1 cellular context compared by ENCODE assay signal in genomic region chr17:49418754-49419740, GRCh38.
A peak's percentile ranks its signal among the peaks of the same experiment; 100 is the strongest.
TF ChIP-seq lines count a peak whose summit lies in the region.

No MANE protein-coding gene starts in this region.

TF ChIP-seq in HepG2, 621 proteins besides CTCF, POLR2A, EP300 and RAD21 (continued from another document):
- 0 out of 2 replicates have a peak, but pooled peaks have one; percentile 38 for TF ChIP-seq ZNF142 (CRISPR knock-in tag; IDR thresholded peaks at IDR 0.05)
- TF ChIP-seq RARA (CRISPR knock-in tag; IDR thresholded peaks at IDR 0.05), result peak; percentile 80
- TF ChIP-seq, protein P1, sequence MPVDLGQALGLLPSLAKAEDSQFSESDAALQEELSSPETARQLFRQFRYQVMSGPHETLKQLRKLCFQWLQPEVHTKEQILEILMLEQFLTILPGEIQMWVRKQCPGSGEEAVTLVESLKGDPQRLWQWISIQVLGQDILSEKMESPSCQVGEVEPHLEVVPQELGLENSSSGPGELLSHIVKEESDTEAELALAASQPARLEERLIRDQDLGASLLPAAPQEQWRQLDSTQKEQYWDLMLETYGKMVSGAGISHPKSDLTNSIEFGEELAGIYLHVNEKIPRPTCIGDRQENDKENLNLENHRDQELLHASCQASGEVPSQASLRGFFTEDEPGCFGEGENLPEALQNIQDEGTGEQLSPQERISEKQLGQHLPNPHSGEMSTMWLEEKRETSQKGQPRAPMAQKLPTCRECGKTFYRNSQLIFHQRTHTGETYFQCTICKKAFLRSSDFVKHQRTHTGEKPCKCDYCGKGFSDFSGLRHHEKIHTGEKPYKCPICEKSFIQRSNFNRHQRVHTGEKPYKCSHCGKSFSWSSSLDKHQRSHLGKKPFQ (CRISPR knock-in tag; IDR thresholded peaks at IDR 0.05; ENCODE audit: insufficient replicate concordance), result peak; percentile 37
- TF ChIP-seq MLX (CRISPR knock-in tag; IDR thresholded peaks at IDR 0.05), result peak; percentile 98
- peak; percentile 87 for TF ChIP-seq ZNF362 (CRISPR knock-in tag; IDR thresholded peaks at IDR 0.05; ENCODE audit: borderline replicate concordance)
- TF ChIP-seq, protein P2, sequence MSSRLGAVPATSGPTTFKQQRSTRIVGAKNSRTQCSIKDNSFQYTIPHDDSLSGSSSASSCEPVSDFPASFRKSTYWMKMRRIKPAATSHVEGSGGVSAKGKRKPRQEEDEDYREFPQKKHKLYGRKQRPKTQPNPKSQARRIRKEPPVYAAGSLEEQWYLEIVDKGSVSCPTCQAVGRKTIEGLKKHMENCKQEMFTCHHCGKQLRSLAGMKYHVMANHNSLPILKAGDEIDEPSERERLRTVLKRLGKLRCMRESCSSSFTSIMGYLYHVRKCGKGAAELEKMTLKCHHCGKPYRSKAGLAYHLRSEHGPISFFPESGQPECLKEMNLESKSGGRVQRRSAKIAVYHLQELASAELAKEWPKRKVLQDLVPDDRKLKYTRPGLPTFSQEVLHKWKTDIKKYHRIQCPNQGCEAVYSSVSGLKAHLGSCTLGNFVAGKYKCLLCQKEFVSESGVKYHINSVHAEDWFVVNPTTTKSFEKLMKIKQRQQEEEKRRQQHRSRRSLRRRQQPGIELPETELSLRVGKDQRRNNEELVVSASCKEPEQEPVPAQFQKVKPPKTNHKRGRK (CRISPR knock-in tag; IDR thresholded peaks at IDR 0.05), result 0 out of 2 replicates have a peak, but pooled peaks have one; percentile 35
- TF ChIP-seq HNF4A (CRISPR knock-in tag; IDR thresholded peaks at IDR 0.05), result peak; percentile 67
- peak; percentile 80; the same call in 1 of the 2 replicates for TF ChIP-seq FOXJ3 (CRISPR knock-in tag; IDR thresholded peaks at IDR 0.05; ENCODE audit: borderline replicate concordance)
- TF ChIP-seq ZBTB40 (IDR thresholded peaks at IDR 0.05), result peak; percentile 80
- peak; percentile 91 for TF ChIP-seq ZBTB40 (CRISPR knock-in tag; IDR thresholded peaks at IDR 0.05)
- peak; percentile 35; the same call in 1 of the 2 replicates for TF ChIP-seq ZSCAN31 (CRISPR knock-in tag; IDR thresholded peaks at IDR 0.05; ENCODE audit: low read depth)
- TF ChIP-seq, protein P3, sequence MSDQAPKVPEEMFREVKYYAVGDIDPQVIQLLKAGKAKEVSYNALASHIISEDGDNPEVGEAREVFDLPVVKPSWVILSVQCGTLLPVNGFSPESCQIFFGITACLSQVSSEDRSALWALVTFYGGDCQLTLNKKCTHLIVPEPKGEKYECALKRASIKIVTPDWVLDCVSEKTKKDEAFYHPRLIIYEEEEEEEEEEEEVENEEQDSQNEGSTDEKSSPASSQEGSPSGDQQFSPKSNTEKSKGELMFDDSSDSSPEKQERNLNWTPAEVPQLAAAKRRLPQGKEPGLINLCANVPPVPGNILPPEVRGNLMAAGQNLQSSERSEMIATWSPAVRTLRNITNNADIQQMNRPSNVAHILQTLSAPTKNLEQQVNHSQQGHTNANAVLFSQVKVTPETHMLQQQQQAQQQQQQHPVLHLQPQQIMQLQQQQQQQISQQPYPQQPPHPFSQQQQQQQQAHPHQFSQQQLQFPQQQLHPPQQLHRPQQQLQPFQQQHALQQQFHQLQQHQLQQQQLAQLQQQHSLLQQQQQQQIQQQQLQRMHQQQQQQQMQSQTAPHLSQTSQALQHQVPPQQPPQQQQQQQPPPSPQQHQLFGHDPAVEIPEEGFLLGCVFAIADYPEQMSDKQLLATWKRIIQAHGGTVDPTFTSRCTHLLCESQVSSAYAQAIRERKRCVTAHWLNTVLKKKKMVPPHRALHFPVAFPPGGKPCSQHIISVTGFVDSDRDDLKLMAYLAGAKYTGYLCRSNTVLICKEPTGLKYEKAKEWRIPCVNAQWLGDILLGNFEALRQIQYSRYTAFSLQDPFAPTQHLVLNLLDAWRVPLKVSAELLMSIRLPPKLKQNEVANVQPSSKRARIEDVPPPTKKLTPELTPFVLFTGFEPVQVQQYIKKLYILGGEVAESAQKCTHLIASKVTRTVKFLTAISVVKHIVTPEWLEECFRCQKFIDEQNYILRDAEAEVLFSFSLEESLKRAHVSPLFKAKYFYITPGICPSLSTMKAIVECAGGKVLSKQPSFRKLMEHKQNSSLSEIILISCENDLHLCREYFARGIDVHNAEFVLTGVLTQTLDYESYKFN (CRISPR knock-in tag; conservative IDR thresholded peaks at IDR 0.05), result peak; percentile 89
